Comparison of ENCODE assay signal across 17 cellular contexts in the genomic region with DNA sequence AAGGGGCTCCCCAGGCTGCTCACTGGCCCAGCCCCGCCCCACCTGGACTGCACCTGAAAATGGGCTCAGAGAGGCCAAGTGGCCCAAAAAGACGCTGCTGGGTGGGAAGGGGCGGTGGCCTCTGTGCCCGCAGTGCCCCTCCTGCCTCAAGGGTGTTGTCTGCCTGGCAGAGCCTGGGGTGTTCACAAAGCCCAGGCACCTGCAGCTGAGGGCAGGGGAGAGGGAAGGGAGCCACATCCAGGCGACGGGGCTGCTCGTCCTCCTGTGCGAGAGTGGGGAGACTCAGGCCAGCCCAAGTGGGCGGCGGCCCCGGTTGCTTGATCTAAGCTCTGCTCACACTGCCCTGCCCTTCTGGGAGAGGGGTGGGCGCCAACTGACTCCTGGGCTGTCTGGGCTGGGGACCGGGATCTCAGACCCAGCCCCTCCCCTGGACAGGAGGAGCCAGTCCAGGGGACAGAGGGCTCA. TPM values are rescaled to one million over a fixed set of nuclear protein-coding genes. Genes with fewer than 3 reads are reported as not detected.
"Had no signal": no experiment of that assay in that cellular context is flagged by ENCODE, and none has a peak within 500 bp of the region (broad histone marks: within the 10 kb centered on the region; RNA-seq: fewer than 3 reads in every experiment).

No MANE protein-coding gene starts in this region.

- DNase-seq: activated CD4-positive, alpha-beta memory T cell treated with anti-CD3 and anti-CD28 coated beads, Interleukin-2, amount 10 ng/mL, durations not matched to agents 7 days and 5 days; activated gamma-delta T cell treated with Interleukin-2 at 50 U/mL for 16 hours; activated naive CD8-positive, alpha-beta T cell treated with anti-CD3 and anti-CD28 coated beads for 36 hours; activated T-cell treated with anti-CD3 and anti-CD28 coated beads, Interleukin-2, amount 50 U/mL, for 48 hours; dorsolateral prefrontal cortex; glutamatergic neuron; immature natural killer cell; left cardiac atrium; psoas muscle; sigmoid colon; stimulated activated CD4-positive, alpha-beta T cell treated with anti-CD3 and anti-CD28 coated beads, Interleukin-2, amount 100 ng/mL, for 24 hours; stimulated activated naive CD4-positive, alpha-beta T cell treated with Interleukin-2 at 50 U/mL for 16 hours; trophoblast cell had no signal

- H3K4me3 Mint-ChIP-seq: activated CD4-positive, alpha-beta memory T cell treated with anti-CD3 and anti-CD28 coated beads, Interleukin-2, amount 10 ng/mL, durations not matched to agents 7 days and 5 days; activated naive CD8-positive, alpha-beta T cell treated with anti-CD3 and anti-CD28 coated beads for 36 hours; immature natural killer cell; memory B cell; nephron had no signal

- H3K4me1 ChIP-seq: psoas muscle, sigmoid colon had no signal

- H3K27me3 ChIP-seq: dorsolateral prefrontal cortex had no signal

- H3K9me3 Mint-ChIP-seq: activated CD4-positive, alpha-beta memory T cell treated with anti-CD3 and anti-CD28 coated beads, Interleukin-2, amount 10 ng/mL, durations not matched to agents 7 days and 5 days; activated naive CD8-positive, alpha-beta T cell treated with anti-CD3 and anti-CD28 coated beads for 36 hours; immature natural killer cell; memory B cell; nephron had no signal

- H3K9me3 ChIP-seq: psoas muscle, sigmoid colon had no signal

- H3K4me1 Mint-ChIP-seq: activated CD4-positive, alpha-beta memory T cell treated with anti-CD3 and anti-CD28 coated beads, Interleukin-2, amount 10 ng/mL, durations not matched to agents 7 days and 5 days; activated naive CD8-positive, alpha-beta T cell treated with anti-CD3 and anti-CD28 coated beads for 36 hours; immature natural killer cell; memory B cell had no signal

- H3K36me3 Mint-ChIP-seq: activated naive CD8-positive, alpha-beta T cell treated with anti-CD3 and anti-CD28 coated beads for 36 hours; immature natural killer cell; memory B cell had no signal

- H3K36me3 ChIP-seq: sigmoid colon had no signal

- H3K4me3 ChIP-seq: psoas muscle, sigmoid colon had no signal

- H3K27ac Mint-ChIP-seq: activated CD4-positive, alpha-beta memory T cell treated with anti-CD3 and anti-CD28 coated beads, Interleukin-2, amount 10 ng/mL, durations not matched to agents 7 days and 5 days; activated naive CD8-positive, alpha-beta T cell treated with anti-CD3 and anti-CD28 coated beads for 36 hours; immature natural killer cell; memory B cell; nephron had no signal

- H3K27ac ChIP-seq: dorsolateral prefrontal cortex, psoas muscle, sigmoid colon had no signal

- ATAC-seq: esophagus mucosa, left cardiac atrium, psoas muscle had no signal

RNA-seq across cellular contexts. Expression of gene MSLN, which starts 1.5 kb away (rescaled TPM):
- total RNA-seq: activated CD4-positive, alpha-beta memory T cell treated with anti-CD3 and anti-CD28 coated beads, Interleukin-2, amount 10 ng/mL, durations not matched to agents 7 days and 5 days; activated naive CD8-positive, alpha-beta T cell treated with anti-CD3 and anti-CD28 coated beads for 36 hours; cerebellum had no signal
